Comparison of ENCODE assay signal across 2 cellular contexts in genomic region chr11:3044915-3045314, GRCh38.
TF ChIP-seq lines count a peak whose summit lies in the region.

No MANE protein-coding gene starts in this region.

TF ChIP-seq in liver, 16 proteins besides CTCF, POLR2A, EP300 and RAD21:
- TF ChIP-seq HNF4A (conservative IDR thresholded peaks at IDR 0.05) (no peak), ATF3 (IDR thresholded peaks at IDR 0.05) (no peak), REST (IDR thresholded peaks at IDR 0.05) (no peak), TAF1 (conservative IDR thresholded peaks at IDR 0.05) (no peak)

TF ChIP-seq in HepG2, 621 proteins besides CTCF, POLR2A, EP300 and RAD21:
- TF ChIP-seq ZNF143 (CRISPR knock-in tag; IDR thresholded peaks at IDR 0.05): no peak
- TF ChIP-seq HOXA7 (CRISPR knock-in tag; IDR thresholded peaks at IDR 0.05): no peak
- TF ChIP-seq SATB2 (CRISPR knock-in tag; IDR thresholded peaks at IDR 0.05): no peak
- TF ChIP-seq TIGD3 (CRISPR knock-in tag; IDR thresholded peaks at IDR 0.05; ENCODE audit: borderline replicate concordance): no peak
- TF ChIP-seq SSRP1 (CRISPR knock-in tag; IDR thresholded peaks at IDR 0.05): no peak
- TF ChIP-seq ZNF329 (CRISPR knock-in tag; IDR thresholded peaks at IDR 0.05; ENCODE audit: low read depth): no peak
- no peak for TF ChIP-seq FOSL2 (CRISPR knock-in tag; IDR thresholded peaks at IDR 0.05)
- TF ChIP-seq ZXDC (CRISPR knock-in tag; IDR thresholded peaks at IDR 0.05): no peak
- no peak for TF ChIP-seq RFX3 (CRISPR knock-in tag; IDR thresholded peaks at IDR 0.05)
- TF ChIP-seq CAMTA2 (CRISPR knock-in tag; IDR thresholded peaks at IDR 0.05; ENCODE audit: borderline replicate concordance): no peak
- no peak for TF ChIP-seq SCMH1 (CRISPR knock-in tag; IDR thresholded peaks at IDR 0.05; ENCODE audit: borderline replicate concordance)
